In genomic region chr18:65133610-65134009, GRCh38 we compare ENCODE assay signal across 33 cellular contexts.
"Had no signal": no experiment of that assay in that cellular context is flagged by ENCODE, and none has a peak within 500 bp of the region (broad histone marks: within the 10 kb centered on the region; RNA-seq: fewer than 3 reads in every experiment).

No MANE protein-coding gene starts in this region.

- ATAC-seq: activated naive CD4-positive, alpha-beta T cell treated with anti-CD3 and anti-CD28 coated beads, Interleukin-2, amount 50 U/mL, for 72 hours; activated naive CD8-positive, alpha-beta T cell treated with anti-CD3 and anti-CD28 coated beads, Interleukin-2, amount 50 U/mL, for 24 hours; activated T-cell treated with anti-CD3 and anti-CD28 coated beads, Interleukin-2, amount 50 U/mL, for 4 hours; activated T-cell treated with anti-CD3 and anti-CD28 coated beads, Interleukin-2, amount 50 U/mL, for 72 hours; activated T-helper 17 cell treated with anti-CD3 and anti-CD28 coated beads, Interleukin-2, amount 50 U/mL, for 72 hours; body of pancreas had no signal

- H3K4me3 ChIP-seq: adrenal gland, ascending aorta, body of pancreas, breast epithelium, cardiac muscle cell had no signal

- H3K27me3 ChIP-seq: adrenal gland, ascending aorta, body of pancreas, brain microvascular endothelial cell, breast epithelium, cardiac muscle cell had no signal

- FAIRE-seq: astrocyte, bronchial epithelial cell had no signal

- DNase-seq: activated effector memory CD4-positive, alpha-beta T cell treated with anti-CD3 and anti-CD28 coated beads, Interleukin-2, amount 50 U/mL, for 16 hours; activated effector memory CD4-positive, alpha-beta T cell treated with Interleukin-2 at 50 U/mL for 16 hours; activated gamma-delta T cell; activated gamma-delta T cell treated with Interleukin-2 at 50 U/mL for 16 hours; activated naive CD4-positive, alpha-beta T cell; activated naive CD4-positive, alpha-beta T cell treated with anti-CD3 and anti-CD28 coated beads for 36 hours; activated naive CD4-positive, alpha-beta T cell treated with anti-CD3 and anti-CD28 coated beads, Interleukin-2, amount 10 ng/mL, durations not matched to agents 7 days and 5 days; activated naive CD4-positive, alpha-beta T cell treated with anti-CD3 and anti-CD28 coated beads, Interleukin-2, amount 50 U/mL, for 16 hours; activated naive CD4-positive, alpha-beta T cell treated with Interleukin-2 at 50 U/mL for 16 hours; activated naive CD8-positive, alpha-beta T cell treated with anti-CD3 and anti-CD28 coated beads for 36 hours; activated naive CD8-positive, alpha-beta T cell treated with anti-CD3 and anti-CD28 coated beads, Interleukin-2, amount 10 ng/mL, durations not matched to agents 7 days and 5 days; activated naive CD8-positive, alpha-beta T cell treated with anti-CD3 and anti-CD28 coated beads, Interleukin-2, amount 50 U/mL, for 24 hours; activated T-cell treated with anti-CD3 and anti-CD28 coated beads, Interleukin-2, amount 50 U/mL, for 24 hours; activated T-cell treated with anti-CD3 and anti-CD28 coated beads, Interleukin-2, amount 50 U/mL, for 4 hours; activated T-cell treated with anti-CD3 and anti-CD28 coated beads, Interleukin-2, amount 50 U/mL, for 48 hours; activated T-cell treated with anti-CD3 and anti-CD28 coated beads, Interleukin-2, amount 50 U/mL, for 72 hours; adrenal gland; amniotic stem cell; amygdala; anterior cingulate cortex; aorta; body of pancreas; brain microvascular endothelial cell; caudate nucleus; central memory CD4-positive, alpha-beta T cell; cerebellar nuclear complex had no signal

- H3K4me1 ChIP-seq: adrenal gland, ascending aorta, body of pancreas, breast epithelium had no signal

- H3K9me3 ChIP-seq: adrenal gland, ascending aorta, body of pancreas, breast epithelium had no signal

- H3K36me3 ChIP-seq: adrenal gland, ascending aorta, brain microvascular endothelial cell, breast epithelium, cardiac muscle cell had no signal

- H3K27ac ChIP-seq: adrenal gland, ascending aorta, body of pancreas, brain microvascular endothelial cell, breast epithelium, cardiac muscle cell had no signal
